ENCODE assay signal across 1 cellular context in genomic region chr15:66774001-66774814, GRCh38.
TF ChIP-seq lines count a peak whose summit lies in the region.

No MANE protein-coding gene starts in this region.

TF ChIP-seq in GM12878, 131 proteins besides CTCF, POLR2A, EP300 and RAD21 (continued from another document):
- TF ChIP-seq MXI1 (IDR thresholded peaks at IDR 0.05; ENCODE audit: low read depth, low read length), result no peak
- no peak for TF ChIP-seq RAD51 (IDR thresholded peaks at IDR 0.05)
- TF ChIP-seq, protein P1, sequence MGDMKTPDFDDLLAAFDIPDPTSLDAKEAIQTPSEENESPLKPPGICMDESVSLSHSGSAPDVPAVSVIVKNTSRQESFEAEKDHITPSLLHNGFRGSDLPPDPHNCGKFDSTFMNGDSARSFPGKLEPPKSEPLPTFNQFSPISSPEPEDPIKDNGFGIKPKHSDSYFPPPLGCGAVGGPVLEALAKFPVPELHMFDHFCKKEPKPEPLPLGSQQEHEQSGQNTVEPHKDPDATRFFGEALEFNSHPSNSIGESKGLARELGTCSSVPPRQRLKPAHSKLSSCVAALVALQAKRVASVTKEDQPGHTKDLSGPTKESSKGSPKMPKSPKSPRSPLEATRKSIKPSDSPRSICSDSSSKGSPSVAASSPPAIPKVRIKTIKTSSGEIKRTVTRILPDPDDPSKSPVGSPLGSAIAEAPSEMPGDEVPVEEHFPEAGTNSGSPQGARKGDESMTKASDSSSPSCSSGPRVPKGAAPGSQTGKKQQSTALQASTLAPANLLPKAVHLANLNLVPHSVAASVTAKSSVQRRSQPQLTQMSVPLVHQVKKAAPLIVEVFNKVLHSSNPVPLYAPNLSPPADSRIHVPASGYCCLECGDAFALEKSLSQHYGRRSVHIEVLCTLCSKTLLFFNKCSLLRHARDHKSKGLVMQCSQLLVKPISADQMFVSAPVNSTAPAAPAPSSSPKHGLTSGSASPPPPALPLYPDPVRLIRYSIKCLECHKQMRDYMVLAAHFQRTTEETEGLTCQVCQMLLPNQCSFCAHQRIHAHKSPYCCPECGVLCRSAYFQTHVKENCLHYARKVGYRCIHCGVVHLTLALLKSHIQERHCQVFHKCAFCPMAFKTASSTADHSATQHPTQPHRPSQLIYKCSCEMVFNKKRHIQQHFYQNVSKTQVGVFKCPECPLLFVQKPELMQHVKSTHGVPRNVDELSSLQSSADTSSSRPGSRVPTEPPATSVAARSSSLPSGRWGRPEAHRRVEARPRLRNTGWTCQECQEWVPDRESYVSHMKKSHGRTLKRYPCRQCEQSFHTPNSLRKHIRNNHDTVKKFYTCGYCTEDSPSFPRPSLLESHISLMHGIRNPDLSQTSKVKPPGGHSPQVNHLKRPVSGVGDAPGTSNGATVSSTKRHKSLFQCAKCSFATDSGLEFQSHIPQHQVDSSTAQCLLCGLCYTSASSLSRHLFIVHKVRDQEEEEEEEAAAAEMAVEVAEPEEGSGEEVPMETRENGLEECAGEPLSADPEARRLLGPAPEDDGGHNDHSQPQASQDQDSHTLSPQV (IDR thresholded peaks at IDR 0.05), result peak; percentile 44; the same call in 1 of the 2 replicates
- no peak for TF ChIP-seq CEBPZ (IDR thresholded peaks at IDR 0.05; ENCODE audit: low read depth, low read length)
- TF ChIP-seq KAT2A (conservative IDR thresholded peaks at IDR 0.05; ENCODE audit: control insufficient read depth, low read depth, low read length), result no peak
- no peak for TF ChIP-seq ESRRA (IDR thresholded peaks at IDR 0.05; ENCODE audit: low read length)
- no peak for TF ChIP-seq RELA (IDR thresholded peaks at IDR 0.05; ENCODE audit: borderline replicate concordance, partially characterized antibody)
- peak; percentile 39; the same call in 1 of the 2 replicates for TF ChIP-seq YY1 (IDR thresholded peaks at IDR 0.05; ENCODE audit: low read depth, low read length)
- TF ChIP-seq TBL1XR1 (IDR thresholded peaks at IDR 0.05; ENCODE audit: low read depth, low read length), result no peak
